In genomic region chr12:1604464-1604863, GRCh38 we compare ENCODE assay signal across 13 cellular contexts. TPM values are rescaled to one million over a fixed set of nuclear protein-coding genes. Genes with fewer than 3 reads are reported as not detected.
DNase-seq lines count a peak whose midpoint lies in the region; ATAC-seq and TF ChIP-seq lines count a peak whose summit lies in the region.
"Had no signal": no experiment of that assay in that cellular context is flagged by ENCODE, and none has a peak within 500 bp of the region (broad histone marks: within the 10 kb centered on the region; RNA-seq: fewer than 3 reads in every experiment).

No MANE protein-coding gene starts in this region.

- no peaks in the 10 kb centered on the region for H3K27me3 Mint-ChIP-seq in CD14-positive monocyte (ENCODE audit: low read depth in 3 of 3)
- H3K27me3 Mint-ChIP-seq in Calu3 (ENCODE audit: unreplicated experiment): no peaks in the 10 kb centered on the region
- no peaks in the 10 kb centered on the region for H3K27me3 Mint-ChIP-seq in central memory CD8-positive, alpha-beta T cell

- H3K4me3 ChIP-seq in osteoblast (ENCODE audit: insufficient read depth, low read length): no peak overlapping the region
- no peak overlapping the region for H3K4me3 ChIP-seq in OCI-LY7 (ENCODE audit: low read depth, low read length, poor library complexity, severe bottlenecking)

- no peaks in the 10 kb centered on the region for H3K36me3 ChIP-seq in osteoblast (ENCODE audit: insufficient read depth, low read length)
- H3K36me3 ChIP-seq in OCI-LY7 (ENCODE audit: insufficient read depth, low read length): no peaks in the 10 kb centered on the region
- H3K36me3 ChIP-seq: ascending aorta, neutrophil had no signal

- no peaks in the 10 kb centered on the region for H3K27me3 ChIP-seq in osteoblast (ENCODE audit: insufficient read depth, low read length)
- H3K27me3 ChIP-seq: ascending aorta, neutrophil had no signal

- H2AFZ ChIP-seq in osteoblast (ENCODE audit: low read length): no peak overlapping the region
- no peak overlapping the region for H2AFZ ChIP-seq in OCI-LY7 (ENCODE audit: low read length)

- H3K4me1 ChIP-seq in osteoblast (ENCODE audit: insufficient read depth, low read length) (peaks cover 55% of the 10 kb centered on the region), OCI-LY7 (ENCODE audit: insufficient read depth, low read length, poor library complexity, severe bottlenecking) (peaks cover 61% of the 10 kb centered on the region)

- POLR2A ChIA-PET in OCI-LY7 (lab: Charles Lee): no interaction called here

- H3K4me3 Mint-ChIP-seq in CD14-positive monocyte (no peak overlapping the region), Calu3 (ENCODE audit: low read depth, unreplicated experiment) (peak overlapping the region; percentile 75)
- no peak overlapping the region for H3K4me3 Mint-ChIP-seq in central memory CD8-positive, alpha-beta T cell

- H4K20me1 ChIP-seq in osteoblast (ENCODE audit: insufficient read depth, low read length): peaks cover 14% of the 10 kb centered on the region
- no peaks in the 10 kb centered on the region for H4K20me1 ChIP-seq in OCI-LY7 (ENCODE audit: insufficient read depth, low read length)

- intact Hi-C loops in CD14-positive monocyte (cut with micrococcal nuclease) (no loop called here), Calu3 (cut with micrococcal nuclease; ENCODE audit: unreplicated experiment) (no loop called here), OCI-LY7 (cut with micrococcal nuclease; ENCODE audit: unreplicated experiment) (no loop called here)

- no peaks in the 10 kb centered on the region for H3K9me3 Mint-ChIP-seq in CD14-positive monocyte
- no peaks in the 10 kb centered on the region for H3K9me3 Mint-ChIP-seq in Calu3 (ENCODE audit: low read depth, unreplicated experiment)
- no peaks in the 10 kb centered on the region for H3K9me3 Mint-ChIP-seq in central memory CD8-positive, alpha-beta T cell

- BruUV-seq in Calu3 (replicated peaks; lab: Mats Ljungman, UMichigan) (no TSS peak), OCI-LY7 (replicated peaks; lab: Mats Ljungman, UMichigan) (no TSS peak)

- CTCF ChIA-PET in Calu3 (lab: Charles Lee): interaction anchor here (1.9 kb wide), 1 partner anchor 486 kb away, joined by 14 read pairs; no protein-coding TSS in a partner anchor
- CTCF ChIA-PET in OCI-LY7 (lab: Charles Lee; ENCODE audit: unreplicated experiment): no interaction called here

- no peak for ATAC-seq in central memory CD8-positive, alpha-beta T cell (replicated peaks; ENCODE audit: extremely low read depth, poor library complexity, severe bottlenecking)
- no peak for ATAC-seq in GM18498 (IDR thresholded peaks at IDR 0.05; ENCODE audit: unreplicated experiment)

- H3K27ac ChIP-seq in osteoblast (ENCODE audit: low read depth, low read length): peak overlapping the region; percentile 87
- H3K27ac ChIP-seq in OCI-LY7 (ENCODE audit: low read depth, low read length, poor library complexity, severe bottlenecking): no peak overlapping the region
- H3K27ac ChIP-seq: PC-9 had no signal

- H3K36me3 Mint-ChIP-seq in CD14-positive monocyte (no peaks in the 10 kb centered on the region), Calu3 (ENCODE audit: insufficient read depth, unreplicated experiment) (peaks cover 11% of the 10 kb centered on the region)
- peaks cover 14% of the 10 kb centered on the region for H3K36me3 Mint-ChIP-seq in central memory CD8-positive, alpha-beta T cell (ENCODE audit: insufficient read depth)

- H3K4me1 Mint-ChIP-seq in CD14-positive monocyte (peaks cover 56% of the 10 kb centered on the region), Calu3 (ENCODE audit: low read depth, unreplicated experiment) (peaks cover 25% of the 10 kb centered on the region)
- peaks cover 33% of the 10 kb centered on the region for H3K4me1 Mint-ChIP-seq in central memory CD8-positive, alpha-beta T cell

- H3K4me2 ChIP-seq in osteoblast (ENCODE audit: insufficient read depth, low read length) (no peak overlapping the region), OCI-LY7 (ENCODE audit: low read length) (no peak overlapping the region)

- H3K9me3 ChIP-seq in osteoblast (ENCODE audit: low read depth, low read length): no peaks in the 10 kb centered on the region
- H3K9me3 ChIP-seq in OCI-LY7 (ENCODE audit: low read length): no peaks in the 10 kb centered on the region
- H3K9me3 ChIP-seq: ascending aorta, neutrophil had no signal

- no peak for TF ChIP-seq CTCF in CD14-positive monocyte (IDR thresholded peaks at IDR 0.05)
- no peak for TF ChIP-seq CTCF in Calu3 (IDR thresholded peaks at IDR 0.05; ENCODE audit: unreplicated experiment)
- no peak for TF ChIP-seq CTCF in osteoblast (IDR thresholded peaks at IDR 0.05; ENCODE audit: extremely low read depth, low read depth, low read length)
- no peak for TF ChIP-seq CTCF in OCI-LY7 (conservative IDR thresholded peaks at IDR 0.05; ENCODE audit: low read length)

- H3K79me2 ChIP-seq in osteoblast (ENCODE audit: insufficient read depth, low read length): peaks cover 89% of the 10 kb centered on the region
- no peaks in the 10 kb centered on the region for H3K79me2 ChIP-seq in OCI-LY7 (ENCODE audit: insufficient read depth, low read depth, low read length)

- DNase-seq in CD14-positive monocyte (ENCODE audit: low spot score) (no peak), Calu3 (no peak), osteoblast (ENCODE audit: insufficient read length, low spot score, missing footprints) (no peak), OCI-LY7 (ENCODE audit: low spot score) (no peak), mesenteric fat pad (ENCODE audit: low spot score) (no peak)
- no peak for DNase-seq in central memory CD8-positive, alpha-beta T cell (ENCODE audit: low spot score in 2 of 2)
- DNase-seq: cortex of kidney had no signal

- H3K27ac Mint-ChIP-seq in CD14-positive monocyte (peak overlapping the region in 5 of 7 donors; percentile 23 to 98 (median 96)), Calu3 (ENCODE audit: unreplicated experiment) (peak overlapping the region; percentile 80)
- H3K27ac Mint-ChIP-seq in central memory CD8-positive, alpha-beta T cell (ENCODE audit: low read depth): peak overlapping the region; percentile 16
- H3K27ac Mint-ChIP-seq: activated CD8-positive, alpha-beta memory T cell treated with anti-CD3 and anti-CD28 coated beads, Interleukin-2, amount 10 ng/mL, durations not matched to agents 7 days and 5 days had no signal

- no peaks in the 10 kb centered on the region for H3K9me2 ChIP-seq in OCI-LY7 (ENCODE audit: insufficient read depth, low read length)

RNA-seq across cellular contexts. Expression of gene FBXL14, which starts 10.1 kb away (rescaled TPM):
- 1 to 10 TPM; 6.2 to 7.2 TPM for polyA plus RNA-seq in CD14-positive monocyte
- total RNA-seq in Calu3 (2022): 19.4 and 20.1 TPM in 2 replicates
- 9.8 and 10.3 TPM in 2 replicates for total RNA-seq in osteoblast
- total RNA-seq in OCI-LY7 (2014; rRNA removed; shearing (Covaris generic)): 45.5 and 46.2 TPM in 2 replicates
- total RNA-seq in OCI-LY7 (2022): 33.4 and 37.4 TPM in 2 replicates
- 8.4 TPM for total RNA-seq in mesenteric fat pad

RNA-seq across cellular contexts. Expression of gene WNT5B, which starts 24.6 kb away (rescaled TPM):
- polyA plus RNA-seq in CD14-positive monocyte: 1 to 10 TPM; 2.7 to 4.1 TPM
- total RNA-seq in Calu3 (2022): 0.24 TPM in 1 of 2 replicates, not detected in the other
- 59.0 and 71.0 TPM in 2 replicates for total RNA-seq in osteoblast
- 11.3 and 14.7 TPM in 2 replicates for total RNA-seq in OCI-LY7 (2014; rRNA removed; shearing (Covaris generic))
- 0.86 and 2.6 TPM in 2 replicates for total RNA-seq in OCI-LY7 (2022)
- 2.3 TPM for total RNA-seq in mesenteric fat pad
- total RNA-seq: endothelial cell of umbilical vein had no signal
- polyA plus RNA-seq: endothelial cell of umbilical vein had no signal

Comparison
In these comparisons a context has a peak if more than half of its experiments do, and no peak if none do; other contexts are left out.
1. H3K27ac Mint-ChIP-seq: peak in every context shown above with its lines; median percentile 96 in CD14-positive monocyte; 80 in Calu3; 16 in central memory CD8-positive, alpha-beta T cell.